Comparison of ENCODE assay signal across 9 cellular contexts in genomic region chr4:151887151-151887815, GRCh38.
DNase-seq lines count a peak whose midpoint lies in the region; ATAC-seq and TF ChIP-seq lines count a peak whose summit lies in the region.
"Had no signal": no experiment of that assay in that cellular context is flagged by ENCODE, and none has a peak within 500 bp of the region (broad histone marks: within the 10 kb centered on the region; RNA-seq: fewer than 3 reads in every experiment).

No MANE protein-coding gene starts in this region.

- peak; percentile 60 for DNase-seq in Daoy (ENCODE audit: low read depth)
- DNase-seq in brain microvascular endothelial cell = peak; percentile 61
- DNase-seq in HAP-1 (ENCODE audit: low spot score in 2 of 2) = no peak
- no peak for DNase-seq in dermis blood vessel endothelial cell
- no peak for DNase-seq in germinal center (ENCODE audit: low spot score)
- DNase-seq in mesothelial cell of epicardium (ENCODE audit: low spot score in 2 of 2, unreplicated experiment in 2 of 2) = no peak
- DNase-seq: upper lobe of left lung had no signal

- no peak for TF ChIP-seq CTCF in brain microvascular endothelial cell (IDR thresholded peaks at IDR 0.05; ENCODE audit: low read depth, low read length, missing control alignments)
- TF ChIP-seq CTCF in mesothelial cell of epicardium (IDR thresholded peaks at IDR 0.05; ENCODE audit: unreplicated experiment) = no peak

- H3K9me3 ChIP-seq in HAP-1 = no peaks in the 10 kb centered on the region
- H3K9me3 ChIP-seq: upper lobe of left lung had no signal

- H3K36me3 ChIP-seq in brain microvascular endothelial cell (replicated peaks) (no peaks in the 10 kb centered on the region), HAP-1 (replicated peaks) (no peaks in the 10 kb centered on the region)
- H3K36me3 ChIP-seq: upper lobe of left lung had no signal

- H3K4me3 Mint-ChIP-seq in mesothelial cell of epicardium = no peak overlapping the region

- peaks cover 4% of the 10 kb centered on the region for H3K27me3 Mint-ChIP-seq in mesothelial cell of epicardium (ENCODE audit: low read depth)

- H3K4me1 ChIP-seq in HAP-1 = no peaks in the 10 kb centered on the region
- H3K4me1 ChIP-seq: upper lobe of left lung had no signal

- H3K4me1 Mint-ChIP-seq in mesothelial cell of epicardium = no peaks in the 10 kb centered on the region

- peak; percentile 62 for ATAC-seq in GM19467 (IDR thresholded peaks at IDR 0.05; ENCODE audit: unreplicated experiment)
- ATAC-seq in HG03432 (IDR thresholded peaks at IDR 0.05; ENCODE audit: unreplicated experiment) = peak; percentile 78

- H3K27ac ChIP-seq in brain microvascular endothelial cell = no peak overlapping the region
- H3K27ac ChIP-seq: upper lobe of left lung had no signal

- H3K27me3 ChIP-seq in brain microvascular endothelial cell (replicated peaks) (no peaks in the 10 kb centered on the region), HAP-1 (ENCODE audit: low read depth) (no peaks in the 10 kb centered on the region)
- H3K27me3 ChIP-seq: upper lobe of left lung had no signal

- no peaks in the 10 kb centered on the region for H3K9me3 Mint-ChIP-seq in mesothelial cell of epicardium

- H3K36me3 Mint-ChIP-seq in mesothelial cell of epicardium = no peaks in the 10 kb centered on the region

- H3K27ac Mint-ChIP-seq in mesothelial cell of epicardium = no peak overlapping the region

- in situ Hi-C loops in brain microvascular endothelial cell (cut with HindIII; ENCODE audit: low pct_ligation_motif_present, low sequenced_read_pairs) = no loop called here
- in situ Hi-C loops in HAP-1 (cut with MboI; ENCODE audit: low sequenced_read_pairs) = no loop called here

- H3K4me3 ChIP-seq in brain microvascular endothelial cell (ENCODE audit: low read depth, low read length) (no peak overlapping the region), HAP-1 (no peak overlapping the region)
- H3K4me3 ChIP-seq: upper lobe of left lung had no signal

Comparison
In these comparisons a context has a peak if more than half of its experiments do, and no peak if none do; other contexts are left out.
1. DNase-seq: peak in Daoy (single experiment) and brain microvascular endothelial cell (single experiment); none in HAP-1 (0 of 2), dermis blood vessel endothelial cell (single experiment), germinal center (single experiment) and mesothelial cell of epicardium (0 of 2).